Comparison of ENCODE assay signal across 1 cellular context in genomic region chr16:741986-742629, GRCh38.
TF ChIP-seq lines count a peak whose summit lies in the region.

No MANE protein-coding gene starts in this region.

TF ChIP-seq in SK-N-SH treated with all-trans-retinoic acid at 6 μM for 48 hours, 23 proteins besides CTCF, POLR2A, EP300 and RAD21 (continued from another document):
- TF ChIP-seq CREB5 (CRISPR knock-in tag; IDR thresholded peaks at IDR 0.05; ENCODE audit: low read depth), result no peak
- no peak for TF ChIP-seq OSR1 (CRISPR knock-in tag; IDR thresholded peaks at IDR 0.05)
- TF ChIP-seq, protein P1, sequence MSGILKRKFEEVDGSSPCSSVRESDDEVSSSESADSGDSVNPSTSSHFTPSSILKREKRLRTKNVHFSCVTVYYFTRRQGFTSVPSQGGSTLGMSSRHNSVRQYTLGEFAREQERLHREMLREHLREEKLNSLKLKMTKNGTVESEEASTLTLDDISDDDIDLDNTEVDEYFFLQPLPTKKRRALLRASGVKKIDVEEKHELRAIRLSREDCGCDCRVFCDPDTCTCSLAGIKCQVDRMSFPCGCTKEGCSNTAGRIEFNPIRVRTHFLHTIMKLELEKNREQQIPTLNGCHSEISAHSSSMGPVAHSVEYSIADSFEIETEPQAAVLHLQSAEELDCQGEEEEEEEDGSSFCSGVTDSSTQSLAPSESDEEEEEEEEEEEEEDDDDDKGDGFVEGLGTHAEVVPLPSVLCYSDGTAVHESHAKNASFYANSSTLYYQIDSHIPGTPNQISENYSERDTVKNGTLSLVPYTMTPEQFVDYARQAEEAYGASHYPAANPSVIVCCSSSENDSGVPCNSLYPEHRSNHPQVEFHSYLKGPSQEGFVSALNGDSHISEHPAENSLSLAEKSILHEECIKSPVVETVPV (CRISPR knock-in tag; IDR thresholded peaks at IDR 0.05), result no peak
- TF ChIP-seq ZNF8 (CRISPR knock-in tag; IDR thresholded peaks at IDR 0.05), result no peak
- no peak for TF ChIP-seq CSDC2 (CRISPR knock-in tag; IDR thresholded peaks at IDR 0.05)
- TF ChIP-seq ARNTL (CRISPR knock-in tag; IDR thresholded peaks at IDR 0.05; ENCODE audit: borderline replicate concordance, low read depth), result no peak
- TF ChIP-seq SNAI2 (CRISPR knock-in tag; IDR thresholded peaks at IDR 0.05), result no peak
- no peak for TF ChIP-seq ISL1 (CRISPR knock-in tag; IDR thresholded peaks at IDR 0.05)
- TF ChIP-seq ZFP30 (CRISPR knock-in tag; IDR thresholded peaks at IDR 0.05), result no peak
- TF ChIP-seq ZC3H10 (CRISPR knock-in tag; IDR thresholded peaks at IDR 0.05), result no peak
TF ChIP-seq in SK-N-SH treated with all-trans-retinoic acid at 6 μM for 48 hours: peak in this region for 0.
